27 cellular contexts compared by ENCODE assay signal in genomic region chr1:228284521-228284920, GRCh38.
"Had no signal": no experiment of that assay in that cellular context is flagged by ENCODE, and none has a peak within 500 bp of the region (broad histone marks: within the 10 kb centered on the region; RNA-seq: fewer than 3 reads in every experiment).

No MANE protein-coding gene starts in this region.

- H3K4me3 Mint-ChIP-seq: activated CD4-positive, alpha-beta memory T cell treated with anti-CD3 and anti-CD28 coated beads for 36 hours; activated CD4-positive, alpha-beta T cell treated with anti-CD3 and anti-CD28 coated beads, Interleukin-2, amount 10 ng/mL, durations not matched to agents 7 days and 5 days; activated naive CD8-positive, alpha-beta T cell treated with anti-CD3 and anti-CD28 coated beads for 36 hours; T-helper 1 cell treated with Interleukin-12 subunit alpha and Interleukin-12 subunit beta and Interleukin-4 antibody, amounts not matched to agents 30 μg/mL and 1 μg/mL, for 36 hours had no signal

- ATAC-seq: HepG2, Panc1, SK-N-SH treated with all-trans-retinoic acid at 6 μM for 48 hours had no signal

- DNase-seq: activated CD4-positive, alpha-beta memory T cell treated with anti-CD3 and anti-CD28 coated beads for 36 hours; activated CD4-positive, alpha-beta T cell treated with anti-CD3 and anti-CD28 coated beads, Interleukin-2, amount 10 ng/mL, durations not matched to agents 7 days and 5 days; activated CD4-positive, CD25-positive, alpha-beta regulatory T cell; activated CD8-positive, alpha-beta memory T cell treated with anti-CD3 and anti-CD28 coated beads, Interleukin-2, amount 50 U/mL, for 4 hours; activated naive CD4-positive, alpha-beta T cell treated with Interleukin-2 at 50 U/mL for 16 hours; activated naive CD8-positive, alpha-beta T cell treated with anti-CD3 and anti-CD28 coated beads for 36 hours; activated T-cell treated with anti-CD3 and anti-CD28 coated beads, Interleukin-2, amount 50 U/mL, for 1 hour; brain microvascular endothelial cell; MG63; MV-4-11; NCI-H1092 treated with DMSO at 0.1 percent for 48 hours; NCI-H1417 treated with DMSO at 0.1 percent for 48 hours; NCI-H1694; NCI-H2029 treated with DMSO at 0.1 percent for 48 hours; NCI-H510A treated with DMSO at 0.1 percent for 48 hours; NCI-H69; NK-92 treated with Interleukin-12 subunit alpha and Interleukin-12 subunit beta, amount 100 ng/mL, for 24 hours; OCI-M1; RPMI8226; SHP77; SW 1271 had no signal

- H3K36me3 Mint-ChIP-seq: activated CD4-positive, alpha-beta memory T cell treated with anti-CD3 and anti-CD28 coated beads for 36 hours; activated naive CD8-positive, alpha-beta T cell treated with anti-CD3 and anti-CD28 coated beads for 36 hours had no signal

- H3K36me3 ChIP-seq: brain microvascular endothelial cell, MG63, SJSA1 had no signal

- H3K27ac Mint-ChIP-seq: activated CD4-positive, alpha-beta memory T cell treated with anti-CD3 and anti-CD28 coated beads for 36 hours; activated CD4-positive, alpha-beta T cell treated with anti-CD3 and anti-CD28 coated beads, Interleukin-2, amount 10 ng/mL, durations not matched to agents 7 days and 5 days; activated naive CD8-positive, alpha-beta T cell treated with anti-CD3 and anti-CD28 coated beads for 36 hours; T-helper 1 cell treated with Interleukin-12 subunit alpha and Interleukin-12 subunit beta and Interleukin-4 antibody, amounts not matched to agents 30 μg/mL and 1 μg/mL, for 36 hours had no signal

- H3K4me1 ChIP-seq: SJSA1 had no signal

- H3K27ac ChIP-seq: brain microvascular endothelial cell, SJSA1, VCaP had no signal

- H3K9me3 Mint-ChIP-seq: activated CD4-positive, alpha-beta memory T cell treated with anti-CD3 and anti-CD28 coated beads for 36 hours; activated CD4-positive, alpha-beta T cell treated with anti-CD3 and anti-CD28 coated beads, Interleukin-2, amount 10 ng/mL, durations not matched to agents 7 days and 5 days; activated naive CD8-positive, alpha-beta T cell treated with anti-CD3 and anti-CD28 coated beads for 36 hours; T-helper 1 cell treated with Interleukin-12 subunit alpha and Interleukin-12 subunit beta and Interleukin-4 antibody, amounts not matched to agents 30 μg/mL and 1 μg/mL, for 36 hours had no signal

- H3K9me3 ChIP-seq: MG63, SJSA1 had no signal

- H3K27me3 Mint-ChIP-seq: activated CD4-positive, alpha-beta memory T cell treated with anti-CD3 and anti-CD28 coated beads for 36 hours; activated CD4-positive, alpha-beta T cell treated with anti-CD3 and anti-CD28 coated beads, Interleukin-2, amount 10 ng/mL, durations not matched to agents 7 days and 5 days; activated naive CD8-positive, alpha-beta T cell treated with anti-CD3 and anti-CD28 coated beads for 36 hours had no signal

- FAIRE-seq: HepG2 had no signal

- H3K4me3 ChIP-seq: MG63, SJSA1 had no signal

- H3K27me3 ChIP-seq: brain microvascular endothelial cell, MG63, SJSA1 had no signal
